In genomic region chr3:42988566-42988965, GRCh38 we compare ENCODE assay signal across 19 cellular contexts. TPM values are rescaled to one million over a fixed set of nuclear protein-coding genes. Genes with fewer than 3 reads are reported as not detected.
"Had no signal": no experiment of that assay in that cellular context is flagged by ENCODE, and none has a peak within 500 bp of the region (broad histone marks: within the 10 kb centered on the region; RNA-seq: fewer than 3 reads in every experiment).

No MANE protein-coding gene starts in this region.

- H3K27ac ChIP-seq: coronary artery, hepatocyte, pancreas, suprapubic skin, upper lobe of right lung, vagina had no signal

- H3K27me3 ChIP-seq: hepatocyte, pancreas, suprapubic skin, tibial nerve, vagina had no signal

- H3K4me2 ChIP-seq: hepatocyte, smooth muscle cell had no signal

- H3K27ac Mint-ChIP-seq: natural killer cell, progenitor cell of endocrine pancreas had no signal

- H3K4me3 Mint-ChIP-seq: natural killer cell, neural crest cell had no signal

- H3K36me3 ChIP-seq: pancreas, suprapubic skin, tibial nerve, upper lobe of right lung, vagina had no signal

- H3K36me3 Mint-ChIP-seq: natural killer cell had no signal

- H3K9me3 ChIP-seq: pancreas, suprapubic skin, tibial nerve, upper lobe of right lung, vagina had no signal

- H3K4me1 ChIP-seq: pancreas, upper lobe of right lung, vagina had no signal

- DNase-seq: effector CD8-positive, alpha-beta T cell; foreskin melanocyte; kidney; mammary epithelial cell; natural killer cell; occipital lobe; pancreas; stimulated activated CD4-positive, alpha-beta T cell treated with anti-CD3 and anti-CD28 coated beads, Interleukin-2, amount 100 ng/mL, for 48 hours; stimulated activated naive CD8-positive, alpha-beta T cell treated with anti-CD3 and anti-CD28 coated beads, Interleukin-15, Interleukin-2, amounts not matched to agents 100 U/mL and 50 U/mL, for 24 hours; upper lobe of right lung had no signal

- H3K4me1 Mint-ChIP-seq: natural killer cell had no signal

- H3K4me3 ChIP-seq: coronary artery, hepatocyte, pancreas, smooth muscle cell, suprapubic skin, tibial nerve, upper lobe of right lung, vagina had no signal

- H3K9me3 Mint-ChIP-seq: natural killer cell, neural crest cell had no signal

- H2AFZ ChIP-seq: hepatocyte had no signal

RNA-seq across cellular contexts. Expression of gene GASK1A, which starts 9.5 kb away (rescaled TPM):
- total RNA-seq: myocyte had no signal
- polyA plus RNA-seq: smooth muscle cell had no signal
